Comparison of ENCODE assay signal across 27 cellular contexts in genomic region chr1:216630532-216630931, GRCh38.
"Had no signal": no experiment of that assay in that cellular context is flagged by ENCODE, and none has a peak within 500 bp of the region (broad histone marks: within the 10 kb centered on the region; RNA-seq: fewer than 3 reads in every experiment).

No MANE protein-coding gene starts in this region.

- H3K4me1 ChIP-seq: ascending aorta had no signal

- H3K27me3 ChIP-seq: ascending aorta, cardiac muscle cell had no signal

- H3K27ac ChIP-seq: ascending aorta, cardiac muscle cell, VCaP had no signal

- ATAC-seq: activated CD8-positive, alpha-beta T cell treated with anti-CD3 and anti-CD28 coated beads for 36 hours; activated naive CD8-positive, alpha-beta T cell treated with anti-CD3 and anti-CD28 coated beads, Interleukin-2, amount 50 U/mL, for 24 hours had no signal

- H3K36me3 ChIP-seq: ascending aorta, cardiac muscle cell had no signal

- H3K9me3 ChIP-seq: ascending aorta had no signal

- DNase-seq: activated B cell treated with CpG ODN at 0.5 μM for 24 hours; activated CD4-positive, alpha-beta memory T cell treated with anti-CD3 and anti-CD28 coated beads for 36 hours; activated CD4-positive, alpha-beta T cell treated with anti-CD3 and anti-CD28 coated beads for 4 hours; activated CD4-positive, alpha-beta T cell treated with anti-CD3 and anti-CD28 coated beads, Interleukin-2, amount 10 ng/mL, durations not matched to agents 24 days and 14 days; activated CD4-positive, alpha-beta T cell treated with anti-CD3 and anti-CD28 coated beads, Interleukin-2, amount 50 U/mL, for 1 hour; activated CD4-positive, alpha-beta T cell treated with anti-CD3 and anti-CD28 coated beads, Interleukin-2, amount 50 U/mL, for 4 hours; activated CD4-positive, CD25-positive, alpha-beta regulatory T cell treated with anti-CD3 and anti-CD28 coated beads, Interleukin-2, amount 50 U/mL, for 72 hours; activated CD8-positive, alpha-beta memory T cell treated with anti-CD3 and anti-CD28 coated beads, Interleukin-2, amount 50 U/mL, for 4 hours; activated CD8-positive, alpha-beta T cell treated with anti-CD3 and anti-CD28 coated beads for 36 hours; activated effector memory CD4-positive, alpha-beta T cell treated with Interleukin-2 at 50 U/mL for 16 hours; activated gamma-delta T cell; activated naive CD4-positive, alpha-beta T cell treated with anti-CD3 and anti-CD28 coated beads, Interleukin-2, amount 10 ng/mL, durations not matched to agents 7 days and 5 days; activated naive CD4-positive, alpha-beta T cell treated with Interleukin-2 at 50 U/mL for 16 hours; activated naive CD8-positive, alpha-beta T cell treated with anti-CD3 and anti-CD28 coated beads, Interleukin-2, amount 10 ng/mL, durations not matched to agents 7 days and 5 days; activated naive CD8-positive, alpha-beta T cell treated with anti-CD3 and anti-CD28 coated beads, Interleukin-2, amount 50 U/mL, for 24 hours; activated T-cell treated with anti-CD3 and anti-CD28 coated beads for 4 hours; activated T-cell treated with anti-CD3 and anti-CD28 coated beads, Interleukin-2, amount 50 U/mL, for 1 hour; activated T-cell treated with anti-CD3 and anti-CD28 coated beads, Interleukin-2, amount 50 U/mL, for 48 hours; amygdala; anterior cingulate cortex; caudate nucleus; cerebellar nuclear complex; T-helper 2 cell; T-helper 9 cell had no signal

- H3K4me3 ChIP-seq: ascending aorta, cardiac muscle cell had no signal
